Comparison of ENCODE assay signal across 8 cellular contexts in the genomic region with DNA sequence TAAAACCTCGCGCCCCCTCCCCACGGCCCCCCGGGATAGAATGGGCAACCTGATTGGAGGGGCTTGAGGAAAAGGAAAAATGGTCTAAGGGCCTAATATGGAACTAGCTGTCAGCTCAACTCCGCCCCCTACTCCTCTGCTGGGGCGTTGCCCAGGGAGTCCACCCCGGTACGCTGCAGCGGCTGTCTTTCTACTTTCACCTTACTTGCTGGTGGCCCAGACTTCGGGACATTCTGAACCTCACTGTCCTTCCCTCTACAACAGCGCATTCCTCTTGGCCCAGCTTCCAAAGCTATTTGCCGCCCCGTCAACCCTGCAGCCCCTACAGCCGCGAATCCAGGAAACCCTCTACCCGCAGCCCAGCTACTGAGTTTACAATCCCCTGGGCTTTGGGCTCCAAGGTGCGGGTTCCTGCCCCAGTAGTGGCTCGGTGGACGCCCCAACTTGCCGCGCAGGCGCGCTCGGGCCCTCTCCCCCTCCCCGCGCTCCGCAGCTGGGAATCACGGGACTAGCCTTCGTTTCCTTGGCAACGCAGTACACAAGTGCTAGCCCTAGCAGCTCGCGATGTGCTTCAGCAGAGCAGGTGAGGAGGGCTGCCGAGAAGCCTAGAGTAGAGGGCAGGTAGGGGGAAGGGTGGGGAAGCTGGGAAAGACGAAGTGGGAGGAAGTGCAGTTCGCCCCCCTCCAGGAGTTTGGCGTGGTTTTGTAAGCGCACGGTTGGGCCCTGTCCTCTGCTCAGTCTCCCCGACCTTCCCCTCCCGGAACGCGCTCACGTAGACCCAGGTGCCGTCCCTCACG. TPM values are rescaled to one million over a fixed set of nuclear protein-coding genes. Genes with fewer than 3 reads are reported as not detected.
DNase-seq lines count a peak whose midpoint lies in the region; ATAC-seq, FAIRE-seq and TF ChIP-seq lines count a peak whose summit lies in the region.

No MANE protein-coding gene starts in this region.

- no peaks in the 10 kb centered on the region for H3K27me3 ChIP-seq in right cardiac atrium (ENCODE audit: control insufficient read depth, insufficient read depth)
- no peaks in the 10 kb centered on the region for H3K27me3 ChIP-seq in psoas muscle (ENCODE audit: insufficient read depth in 3 of 3, low read length in 2 of 3)

- no peaks in the 10 kb centered on the region for H3K36me3 ChIP-seq in psoas muscle (ENCODE audit: insufficient read depth in 1 of 2, low read depth in 1 of 2)

- peak; percentile 96 for ATAC-seq in HG02642 (IDR thresholded peaks at IDR 0.05; ENCODE audit: poor library complexity, unreplicated experiment)
- peak; percentile 98 to 99 for ATAC-seq in right cardiac atrium
- ATAC-seq in psoas muscle: peak; percentile 77 to 94 (median 81)

- H3K27ac ChIP-seq in right cardiac atrium (ENCODE audit: low read length): peak overlapping the region; percentile 69
- H3K27ac ChIP-seq in psoas muscle: no peak overlapping the region

- intact Hi-C loops in right cardiac atrium (cut with DNase I): no loop called here
- intact Hi-C loops in psoas muscle (cut with DNase I): no loop called here

- no peak for FAIRE-seq in urothelium cell line (lab: Jason Lieb, UNC)

- peak; percentile 43 for TF ChIP-seq POLR2A in GM10847 (IDR thresholded peaks at IDR 0.05; ENCODE audit: extremely low read depth, insufficient read length)

- H3K4me1 ChIP-seq in right cardiac atrium (ENCODE audit: control insufficient read depth, insufficient read depth, low read length) (no peaks in the 10 kb centered on the region), psoas muscle (no peaks in the 10 kb centered on the region)

- H3K9me3 ChIP-seq in right cardiac atrium (ENCODE audit: control insufficient read depth, low read length) (no peaks in the 10 kb centered on the region), psoas muscle (no peaks in the 10 kb centered on the region)

- peak overlapping the region; percentile 41 for H3K4me3 ChIP-seq in right cardiac atrium (ENCODE audit: low read length)
- peak overlapping the region; percentile 67 for H3K4me3 ChIP-seq in psoas muscle

- no peak for TF ChIP-seq CTCF in psoas muscle (IDR thresholded peaks at IDR 0.05)

- 2% methylated on average over 45 of the region's 45 CpGs for WGBS in right cardiac atrium
- 2 to 3% (median 2%) methylated on average over 45 of the region's 45 CpGs for WGBS in psoas muscle, 3 donors

- peak; percentile 91 for DNase-seq in NCI-H128 (lab: John Stamatoyannopoulos, UW; ENCODE audit: unreplicated experiment)
- peak; percentile 90 for DNase-seq in T follicular helper cell (ENCODE audit: low read depth)
- peak; percentile 28 for DNase-seq in amniotic stem cell (lab: John Stamatoyannopoulos, UW)
- peak; percentile 85 to 94 (median 94) for DNase-seq in right cardiac atrium
- peak; percentile 71 to 87 for DNase-seq in psoas muscle
- DNase-seq in urothelium cell line (ENCODE audit: low spot score): peak; percentile 93

RNA-seq across cellular contexts. Expression of a gene that starts 55.6 kb away (rescaled TPM):
- total RNA-seq in right cardiac atrium: not detected
- 0.09 TPM for polyA plus RNA-seq in right cardiac atrium
- total RNA-seq in psoas muscle: not detected
- polyA plus RNA-seq in psoas muscle: under 1 TPM in 2 of 3 donors, not detected in 1; 0.04 to 0.27 TPM

Comparison
In these comparisons a context has a peak if more than half of its experiments do, and no peak if none do; other contexts are left out.
1. DNase-seq: peak in every context shown above with its lines; median percentile 94 in right cardiac atrium; 93 in urothelium cell line; 91 in NCI-H128; 90 in T follicular helper cell; 79 in psoas muscle; 28 in amniotic stem cell.